25 cellular contexts compared by ENCODE assay signal in the genomic region with DNA sequence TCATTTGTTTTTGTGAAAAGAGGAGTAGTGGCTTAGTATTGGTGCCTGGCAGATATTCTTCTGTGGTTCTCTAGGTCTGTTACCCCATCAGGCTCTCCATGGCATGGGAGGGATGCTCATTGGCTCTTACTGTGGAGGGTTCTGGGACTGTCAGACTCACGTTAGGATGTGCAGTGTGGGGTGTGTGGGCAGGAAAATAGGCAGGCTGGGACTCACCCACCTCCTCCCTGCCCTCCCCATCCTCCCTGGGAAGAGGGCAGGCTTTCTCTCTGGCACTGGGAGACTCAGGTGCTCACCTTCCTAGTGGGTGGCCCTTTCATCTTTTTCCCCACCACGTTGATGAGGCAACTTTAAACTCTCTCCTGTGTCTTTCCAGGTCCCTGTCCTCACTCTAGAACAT. TPM values are rescaled to one million over a fixed set of nuclear protein-coding genes. Genes with fewer than 3 reads are reported as not detected.
A peak's percentile ranks its signal among the peaks of the same experiment; 100 is the strongest.
DNase-seq lines count a peak whose midpoint lies in the region; ATAC-seq and TF ChIP-seq lines count a peak whose summit lies in the region.
"Had no signal": no experiment of that assay in that cellular context is flagged by ENCODE, and none has a peak within 500 bp of the region (broad histone marks: within the 10 kb centered on the region; RNA-seq: fewer than 3 reads in every experiment).

No MANE protein-coding gene starts in this region.

- POLR2A ChIA-PET in Caco-2 (lab: Charles Lee): no interaction called here

- H3K27ac ChIP-seq in esophagus muscularis mucosa (replicated peaks in 1 of 4): no peak overlapping the region
- H3K27ac ChIP-seq: 22Rv1; A549; BLaER1 treated with 17β-estradiol and CSF1 and Interleukin-3, amounts not matched to agents 10 nM and 100 nM; C4-2B had no signal

- TF ChIP-seq CTCF in esophagus muscularis mucosa (IDR thresholded peaks at IDR 0.05) (no peak), osteocyte (IDR thresholded peaks at IDR 0.05) (no peak), Caco-2 (IDR thresholded peaks at IDR 0.05; ENCODE audit: insufficient read depth in 1 of 2, low read depth in 1 of 2, low read length in 1 of 2, severe bottlenecking in 1 of 2, unreplicated experiment in 1 of 2) (no peak)

- WGBS in esophagus muscularis mucosa: 40% methylated on average over 2 of the region's 2 CpGs

- H3K4me3 ChIP-seq in esophagus muscularis mucosa (no peak overlapping the region), Caco-2 (ENCODE audit: low read depth, low read length) (no peak overlapping the region)
- H3K4me3 ChIP-seq: A549; BLaER1 treated with 17β-estradiol and CSF1 and Interleukin-3, amounts not matched to agents 10 nM and 100 nM; GM12878 had no signal

- H3K9me3 Mint-ChIP-seq in osteocyte (ENCODE audit: unreplicated experiment) (peaks cover 22% of the 10 kb centered on the region), Caco-2 (ENCODE audit: unreplicated experiment) (peaks cover 8% of the 10 kb centered on the region)
- H3K9me3 Mint-ChIP-seq: CD4-positive, alpha-beta T cell had no signal

- H3K4me1 Mint-ChIP-seq in osteocyte (ENCODE audit: unreplicated experiment) (no peaks in the 10 kb centered on the region), Caco-2 (ENCODE audit: low read depth, unreplicated experiment) (no peaks in the 10 kb centered on the region)
- H3K4me1 Mint-ChIP-seq: B cell had no signal

- no peaks in the 10 kb centered on the region for H3K36me3 Mint-ChIP-seq in osteocyte (ENCODE audit: unreplicated experiment)
- no peaks in the 10 kb centered on the region for H3K36me3 Mint-ChIP-seq in Caco-2 (ENCODE audit: insufficient read depth, unreplicated experiment)
- H3K36me3 Mint-ChIP-seq: CD8-positive, alpha-beta T cell had no signal

- intact Hi-C loops in Right ventricle myocardium inferior (cut with DNase I) (no loop called here), cardiac septum (cut with DNase I) (no loop called here), esophagus muscularis mucosa (cut with DNase I) (no loop called here), Caco-2 (cut with micrococcal nuclease; ENCODE audit: unreplicated experiment) (no loop called here)

- no peak for TF ChIP-seq POLR2A in esophagus muscularis mucosa (IDR thresholded peaks at IDR 0.05; ENCODE audit: low read depth)

- no peaks in the 10 kb centered on the region for H3K36me3 ChIP-seq in esophagus muscularis mucosa
- no peaks in the 10 kb centered on the region for H3K36me3 ChIP-seq in Caco-2 (ENCODE audit: control insufficient read depth, insufficient read depth, low read length)
- H3K36me3 ChIP-seq: BLaER1 treated with 17β-estradiol and CSF1 and Interleukin-3, amounts not matched to agents 10 nM and 100 nM had no signal

- TF ChIP-seq EP300 in esophagus muscularis mucosa (IDR thresholded peaks at IDR 0.05): no peak

- H3K27ac Mint-ChIP-seq in osteocyte (ENCODE audit: unreplicated experiment): no peak overlapping the region
- no peak overlapping the region for H3K27ac Mint-ChIP-seq in Caco-2 (ENCODE audit: unreplicated experiment)
- H3K27ac Mint-ChIP-seq: B cell; CD4-positive, alpha-beta T cell; CD8-positive, alpha-beta T cell had no signal

- CTCF ChIA-PET in Caco-2 (lab: Charles Lee): interaction anchor here (0.6 kb wide), 1 partner anchor 194 kb away, joined by 4 read pairs; no protein-coding TSS in a partner anchor

- H3K27me3 Mint-ChIP-seq in osteocyte (ENCODE audit: unreplicated experiment): no peaks in the 10 kb centered on the region
- H3K27me3 Mint-ChIP-seq in Caco-2 (ENCODE audit: insufficient read depth, unreplicated experiment): peaks cover 25% of the 10 kb centered on the region

- H3K4me1 ChIP-seq in esophagus muscularis mucosa: no peaks in the 10 kb centered on the region
- H3K4me1 ChIP-seq in Caco-2: no peaks in the 10 kb centered on the region
- H3K4me1 ChIP-seq: A549; BLaER1 treated with 17β-estradiol and CSF1 and Interleukin-3, amounts not matched to agents 10 nM and 100 nM had no signal

- DNase-seq in Right ventricle myocardium inferior (ENCODE audit: missing footprints) (peak; percentile 30), cardiac septum (ENCODE audit: low spot score) (no peak), esophagus muscularis mucosa (ENCODE audit: extremely low spot score) (peak; percentile 78), osteocyte (ENCODE audit: extremely low spot score, unreplicated experiment) (peak; percentile 13), Caco-2 (no peak), NCI-H1092 (lab: John Stamatoyannopoulos, UW) (no peak)
- DNase-seq: AML-193; CD4-positive, alpha-beta T cell; CD8-positive, alpha-beta T cell; DMS 273 treated with DMSO at 0.1 percent for 48 hours; DMS153; DMS53; DMS79; DND-41; EL; GDM1 had no signal

- H3K4me3 Mint-ChIP-seq in osteocyte (ENCODE audit: unreplicated experiment) (no peak overlapping the region), Caco-2 (ENCODE audit: unreplicated experiment) (no peak overlapping the region)
- H3K4me3 Mint-ChIP-seq: B cell; CD4-positive, alpha-beta T cell; CD8-positive, alpha-beta T cell had no signal

- H3K9me3 ChIP-seq in esophagus muscularis mucosa: no peaks in the 10 kb centered on the region
- 0 out of 2 replicates have a peak, but pooled peaks cover 8% of the 10 kb centered on the region for H3K9me3 ChIP-seq in Caco-2
- H3K9me3 ChIP-seq: A549; BLaER1 treated with 17β-estradiol and CSF1 and Interleukin-3, amounts not matched to agents 10 nM and 100 nM had no signal

- ATAC-seq in Right ventricle myocardium inferior: no peak
- no peak for ATAC-seq in HG03439 (IDR thresholded peaks at IDR 0.05; ENCODE audit: unreplicated experiment)
- ATAC-seq: A549; CD8-positive, alpha-beta T cell; GM12878 had no signal

- H3K27me3 ChIP-seq in esophagus muscularis mucosa (peaks cover 0 to 12% (median 0%) of the 10 kb centered on the region in 4 donors), Caco-2 (replicated peaks; ENCODE audit: control insufficient read depth, insufficient read depth, low read length) (no peaks in the 10 kb centered on the region; the same call in 1 of the 2 replicates)
- H3K27me3 ChIP-seq: BLaER1 treated with 17β-estradiol and CSF1 and Interleukin-3, amounts not matched to agents 10 nM and 100 nM had no signal

- BruUV-seq in Caco-2 (replicated peaks; lab: Mats Ljungman, UMichigan): no TSS peak

RNA-seq across cellular contexts. Expression of a gene that starts 44.2 kb away (rescaled TPM):
- total RNA-seq in Right ventricle myocardium inferior (2.2 TPM), cardiac septum (11.9 TPM), esophagus muscularis mucosa (1 to 10 TPM; 2.5 to 7.3 (median 5.6) TPM), osteocyte (not detected in 2 replicates), Caco-2 (2022) (0.23 TPM in 1 of 2 replicates, not detected in the other)
- total RNA-seq: A172; B cell; CD4-positive, alpha-beta T cell; CD8-positive, alpha-beta T cell; G401; GM12878 had no signal

Comparison
In these comparisons a context has a peak if more than half of its experiments do, and no peak if none do; other contexts are left out.
1. DNase-seq: peak in Right ventricle myocardium inferior (single experiment), esophagus muscularis mucosa (single experiment) and osteocyte (single experiment); none in cardiac septum (single experiment), Caco-2 (0 of 2) and NCI-H1092 (single experiment).